ENCODE assay signal across 8 cellular contexts in the genomic region with DNA sequence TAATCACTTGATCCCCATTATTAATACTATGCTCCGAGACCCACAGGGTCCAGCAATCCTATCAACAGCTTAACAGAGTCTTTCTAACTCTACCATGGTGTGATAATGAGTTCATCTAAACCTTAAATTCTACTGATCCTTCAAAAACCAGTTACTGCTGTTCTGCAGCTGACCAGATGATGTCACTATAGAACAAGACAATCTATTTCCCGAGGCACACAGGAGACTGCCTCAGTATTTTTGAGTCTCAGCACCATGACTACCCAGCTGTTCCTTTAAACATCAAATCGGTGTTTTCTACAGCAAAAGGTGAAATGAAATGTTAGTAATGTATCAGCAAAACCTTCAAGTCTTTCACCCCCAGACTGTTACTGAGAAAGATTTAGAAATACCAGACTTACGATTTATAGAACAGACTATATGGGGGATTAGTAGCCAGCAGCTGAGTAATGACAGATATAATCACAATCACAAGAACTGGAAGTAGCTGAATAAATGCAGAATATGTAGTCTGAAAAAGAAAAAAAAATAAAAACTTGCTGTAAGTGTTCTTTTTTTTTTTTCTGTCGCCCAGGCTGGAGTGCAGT. TPM values are rescaled to one million over a fixed set of nuclear protein-coding genes. Genes with fewer than 3 reads are reported as not detected.
DNase-seq lines count a peak whose midpoint lies in the region; ATAC-seq and TF ChIP-seq lines count a peak whose summit lies in the region.

No MANE protein-coding gene starts in this region.

- peak; percentile 44 for DNase-seq in activated CD4-positive, CD25-positive, alpha-beta regulatory T cell treated with anti-CD3 and anti-CD28 coated beads, Interleukin-2, amount 50 U/mL, for 16 hours (ENCODE audit: low read depth, low spot score)
- DNase-seq in activated CD4-positive, CD25-positive, alpha-beta regulatory T cell treated with anti-CD3 and anti-CD28 coated beads, Interleukin-2, amount 50 U/mL, for 72 hours = no peak
- DNase-seq in NCI-H345 treated with DMSO at 0.1 percent for 48 hours (lab: John Stamatoyannopoulos, UW; ENCODE audit: unreplicated experiment) (peak; percentile 71), epidermal melanocyte (ENCODE audit: insufficient read length, low spot score) (peak; percentile 72), mucosa of gallbladder (ENCODE audit: low spot score) (peak; percentile 74)

- peak; percentile 68 for TF ChIP-seq CTCF in WI38 (IDR thresholded peaks at IDR 0.05; ENCODE audit: low read depth, low read length)

- no peak overlapping the region for H3K4me3 ChIP-seq in WI38 (ENCODE audit: low read depth, low read length)

- ATAC-seq in HG02798 (IDR thresholded peaks at IDR 0.05; ENCODE audit: poor library complexity, unreplicated experiment) (peak; percentile 68), GM18868 (IDR thresholded peaks at IDR 0.05; ENCODE audit: unreplicated experiment) (no peak)

RNA-seq across cellular contexts. Expression of a gene that starts 16.9 kb away (rescaled TPM):
- total RNA-seq in mucosa of gallbladder = 14.6 TPM

RNA-seq across cellular contexts. Expression of a gene that starts 18.5 kb away (rescaled TPM):
- total RNA-seq in mucosa of gallbladder = 7.3 TPM

RNA-seq across cellular contexts. Expression of a gene that starts 27.5 kb away (rescaled TPM):
- total RNA-seq in mucosa of gallbladder = 3.0 TPM

RNA-seq across cellular contexts. Expression of a gene that starts 32.7 kb away (rescaled TPM):
- 1.1 TPM for total RNA-seq in mucosa of gallbladder

RNA-seq across cellular contexts. Expression of a gene that starts 39.3 kb away (rescaled TPM):
- 17.0 TPM for total RNA-seq in mucosa of gallbladder
